Comparison of ENCODE assay signal across 28 cellular contexts in the genomic region with DNA sequence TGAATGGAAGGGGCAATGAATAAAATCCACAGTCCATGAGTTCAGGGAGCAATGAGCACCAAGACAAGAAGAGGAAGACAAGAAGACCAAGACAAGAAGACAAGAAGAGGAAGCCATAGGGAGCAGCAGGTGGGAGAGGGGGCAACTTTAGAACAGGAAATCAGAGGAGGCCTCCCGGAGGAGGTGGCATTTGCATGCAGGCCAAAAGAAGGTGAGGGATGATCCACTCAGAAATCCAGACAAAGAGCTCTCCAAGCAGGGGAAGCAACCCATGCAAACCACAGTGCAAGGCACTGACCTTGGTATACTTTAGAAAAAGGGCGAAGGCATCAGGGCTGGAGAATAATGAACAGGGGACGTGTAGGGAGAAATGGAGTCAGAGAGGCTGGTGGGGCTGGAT. TPM values are rescaled to one million over a fixed set of nuclear protein-coding genes. Genes with fewer than 3 reads are reported as not detected.
DNase-seq lines count a peak whose midpoint lies in the region; ATAC-seq, FAIRE-seq and TF ChIP-seq lines count a peak whose summit lies in the region.
"Had no signal": no experiment of that assay in that cellular context is flagged by ENCODE, and none has a peak within 500 bp of the region (broad histone marks: within the 10 kb centered on the region; RNA-seq: fewer than 3 reads in every experiment).

No MANE protein-coding gene starts in this region.

- DNase-seq in SIG-M5 treated with dmso at 0.1 percent for 504 hours (lab: John Stamatoyannopoulos, UW; ENCODE audit: unreplicated experiment) (peak; percentile 6), SIG-M5 (lab: John Stamatoyannopoulos, UW) (no peak), K562 (ENCODE audit: extremely low read depth in 1 of 4, low spot score in 3 of 4) (no peak), naive B cell (no peak), UCSD-AML1 (lab: John Stamatoyannopoulos, UW; ENCODE audit: unreplicated experiment) (no peak), T-helper 2 cell (no peak)
- DNase-seq: 8988T; CD4-positive, CD25-positive, alpha-beta regulatory T cell; DMS153; DND-41; GOT3; HCEC 1CT; Karpas-422; NCI-H1092; NCI-H1417 treated with DMSO at 0.1 percent for 48 hours; NCI-H1694 treated with DMSO at 0.1 percent for 48 hours; NCI-H2081 treated with DMSO at 0.1 percent for 48 hours; NCI-H2171; NCI-H226; NCI-H510A; NCI-H69; RPMI8226; SHP77 had no signal

- H3K36me3 Mint-ChIP-seq in naive B cell = peaks cover 0 to 13% of the 10 kb centered on the region in 2 donors
- H3K36me3 Mint-ChIP-seq: CD4-positive, CD25-positive, alpha-beta regulatory T cell had no signal

- no peaks in the 10 kb centered on the region for H3K9me3 Mint-ChIP-seq in naive B cell
- H3K9me3 Mint-ChIP-seq: CD4-positive, CD25-positive, alpha-beta regulatory T cell had no signal

- H3K4me2 ChIP-seq in K562 (ENCODE audit: insufficient read depth, low read length) = no peak overlapping the region

- BruUV-seq in K562 (replicated peaks; lab: Mats Ljungman, UMichigan) = no TSS peak

- no peak for FAIRE-seq in K562 (lab: Jason Lieb, UNC)
- FAIRE-seq: GM12892, GM19239 had no signal

- TF ChIP-seq POLR2A in K562 (conservative IDR thresholded peaks at IDR 0.05) = no peak

- no peaks in the 10 kb centered on the region for H3K27me3 Mint-ChIP-seq in naive B cell
- H3K27me3 Mint-ChIP-seq: CD4-positive, CD25-positive, alpha-beta regulatory T cell; IgD-negative memory B cell had no signal

- POLR2A ChIA-PET in K562 (lab: Yijun Ruan, JAX) = no interaction called here

- ATAC-seq in K562 (no peak), naive B cell (ENCODE audit: low read depth in 2 of 2) (no peak), GM19397 (IDR thresholded peaks at IDR 0.05; ENCODE audit: unreplicated experiment) (no peak)

- H3K4me3 Mint-ChIP-seq in naive B cell = no peak overlapping the region
- H3K4me3 Mint-ChIP-seq: CD4-positive, CD25-positive, alpha-beta regulatory T cell had no signal

- no peak for TF ChIP-seq RAD21 in K562 (CRISPR knock-in tag; conservative IDR thresholded peaks at IDR 0.05 in 1 of 2, IDR thresholded peaks at IDR 0.05 in 1 of 2)

- peak overlapping the region in 5 of 6 donors; percentile 6 to 81 (median 39) for H3K27ac Mint-ChIP-seq in naive B cell
- H3K27ac Mint-ChIP-seq: IgD-negative memory B cell had no signal

- 0 out of 4 replicates have a peak overlapping the region, but pooled peaks of 1 of the 2 experiments have one; percentile 31 for H3K9ac ChIP-seq in K562 (ENCODE audit: insufficient read depth in 1 of 2, low read depth in 2 of 2, low read length in 2 of 2)

- TF ChIP-seq EP300 in K562 (IDR thresholded peaks at IDR 0.05; ENCODE audit: low read length) = no peak

- no peak overlapping the region for H2AFZ ChIP-seq in K562 (ENCODE audit: low read depth, low read length)

- H3K36me3 ChIP-seq in K562 (ENCODE audit: control insufficient read depth, insufficient read depth, low read length) = peaks cover 87% of the 10 kb centered on the region; the same call in 2 of the 3 replicates

- H3K27me3 ChIP-seq in K562 (ENCODE audit: control insufficient read depth in 2 of 2, insufficient read depth in 2 of 2, low read length in 2 of 2) = no peaks in the 10 kb centered on the region; a peak in 1 of 5 replicates

- TF ChIP-seq CTCF in K562 (IDR thresholded peaks at IDR 0.05 in 2 of 3, conservative IDR thresholded peaks at IDR 0.05 in 1 of 3; ENCODE audit: insufficient read depth in 2 of 3, low read depth in 1 of 3, low read length in 3 of 3) = no peak

- intact Hi-C loops in K562 (cut with micrococcal nuclease) = no loop called here

- no peak overlapping the region; the same call in 2 of the 3 replicates for H3K27ac ChIP-seq in K562 (ENCODE audit: extremely low read depth, low read depth, low read length)
- H3K27ac ChIP-seq: SK-N-MC had no signal

- H3K9me3 ChIP-seq in K562 (replicated peaks; ENCODE audit: control insufficient read depth, insufficient read depth, low read depth, low read length) = no peaks in the 10 kb centered on the region

- in situ Hi-C loops in K562 (cut with MboI) = no loop called here

- no peak overlapping the region for H3K4me3 ChIP-seq in K562
- H3K4me3 ChIP-seq: SK-N-MC had no signal

- H3K4me1 Mint-ChIP-seq in naive B cell = peaks cover 0 to 5% (median 3%) of the 10 kb centered on the region in 3 donors
- H3K4me1 Mint-ChIP-seq: CD4-positive, CD25-positive, alpha-beta regulatory T cell had no signal

- H4K20me1 ChIP-seq in K562 (replicated peaks; ENCODE audit: control insufficient read depth, insufficient read depth, low read length) = peaks cover 7% of the 10 kb centered on the region; the same call in 1 of the 2 replicates

- 90% methylated on average over 3 of the region's 3 CpGs for WGBS in K562 (ENCODE audit: insufficient coverage, low coverage, missing lambda C conversion rate)

- H3K4me1 ChIP-seq in K562 (replicated peaks in 1 of 2; ENCODE audit: control insufficient read depth in 2 of 2, insufficient read depth in 2 of 2, low read length in 2 of 2) = peaks cover 8 to 27% of the 10 kb centered on the region in 2 experiments; a peak in 4 of 5 replicates

- CTCF ChIA-PET in K562 (lab: Yijun Ruan, JAX; ENCODE audit: low intra/inter-chr PET ratio) = interaction anchor here (0.6 kb wide), 1 partner anchor 381 kb away, joined by 3 read pairs; the partner anchor contains the start of gene TMEM132B

- peaks cover 4% of the 10 kb centered on the region for H3K9me1 ChIP-seq in K562 (ENCODE audit: control insufficient read depth, insufficient read depth, low read length)

- H3K79me2 ChIP-seq in K562 (ENCODE audit: control insufficient read depth, insufficient read depth, low read length) = peaks cover 5% of the 10 kb centered on the region; the same call in 1 of the 3 replicates

TF ChIP-seq in K562, 482 proteins besides CTCF, POLR2A, EP300 and RAD21:
- peak; percentile 94 for TF ChIP-seq ZFP36 (IDR thresholded peaks at IDR 0.05; ENCODE audit: low read depth, low read length, partially characterized antibody)
- peak; percentile 62; the same call in 1 of the 2 replicates for TF ChIP-seq BCOR (IDR thresholded peaks at IDR 0.05)
- no peak for TF ChIP-seq DMBX1 (CRISPR knock-in tag; IDR thresholded peaks at IDR 0.05; ENCODE audit: borderline replicate concordance)
- TF ChIP-seq TEAD4 (IDR thresholded peaks at IDR 0.05; ENCODE audit: low read length) = no peak
- no peak for TF ChIP-seq TEAD4 (CRISPR knock-in tag; IDR thresholded peaks at IDR 0.05; ENCODE audit: borderline replicate concordance)
- TF ChIP-seq ZMIZ1 (IDR thresholded peaks at IDR 0.05; ENCODE audit: low read depth in 2 of 2, low read length in 2 of 2) = no peak
- no peak for TF ChIP-seq PTRF (tag; IDR thresholded peaks at IDR 0.05)
- TF ChIP-seq RBM25 (IDR thresholded peaks at IDR 0.05; ENCODE audit: low read depth, low read length, severe bottlenecking) = peak; percentile 57
- 0 out of 2 replicates have a peak, but pooled peaks have one; percentile 17 for TF ChIP-seq SMARCA5 (IDR thresholded peaks at IDR 0.05)
- no peak for TF ChIP-seq TCF15 (CRISPR knock-in tag; IDR thresholded peaks at IDR 0.05)

RNA-seq across cellular contexts. Expression of gene SCARB1, which starts 58.6 kb away (rescaled TPM):
- total RNA-seq in K562 (2011; cell fraction: chromatin; rRNA removed; ENCODE audit: low replicate concordance) = 238 and 543 TPM in 2 replicates
- 351 and 425 TPM in 2 replicates for total RNA-seq in K562 (2011; cell fraction: nucleolus; rRNA removed)
- total RNA-seq in K562 (2011; cell fraction: nucleoplasm; rRNA removed) = 354 and 357 TPM in 2 replicates
- total RNA-seq in K562 (2014; rRNA removed) (52.8 and 83.0 TPM in 2 replicates), K562 (2014; rRNA removed; fragmentation: Illumina TruSeq; extraction: Trizol) (30.9 and 38.4 TPM in 2 replicates), K562 (2015; rRNA removed; fragmentation: Illumina TruSeq; extraction: Trizol) (36.0 and 38.7 TPM in 2 replicates), K562 (2021) (148 and 157 TPM in 2 replicates)
- polyA plus RNA-seq in K562 (2011; rRNA removed) (81.9 and 168 TPM in 2 replicates), K562 (2014; fragmentation: Illumina TruSeq; extraction: Trizol) (143 and 152 TPM in 2 replicates), K562 (2014; fragmentation: Nextera tagmentation; extraction: Ambion mirVana) (1 to 10 TPM in 1 of 2 experiments, under 1 TPM in 1; 0.56 to 4.7 TPM), K562 (2014; rRNA removed) (79.2 and 92.6 TPM in 2 replicates), naive B cell (ENCODE audit: low read depth in 6 of 6) (10 to 100 TPM in 4 of 6 donors, 1 to 10 TPM in 2; 4.1 to 20.8 (median 12.1) TPM)
- polyA plus RNA-seq in K562 (2011; cell fraction: cytosol; rRNA removed) = 161 and 163 TPM in 2 replicates
- 435 and 491 TPM in 2 replicates for polyA plus RNA-seq in K562 (2011; cell fraction: nucleus; rRNA removed)
- polyA plus RNA-seq in K562 (2012) = 87.6 and 124 TPM in 2 replicates
- polyA minus RNA-seq in K562 (2011; rRNA and poly(A)+ RNA removed) = 83.0 and 106 TPM in 2 replicates
- 90.2 and 100 TPM in 2 replicates for polyA minus RNA-seq in K562 (2011; cell fraction: cytosol; rRNA and poly(A)+ RNA removed)
- 82.3 and 143 TPM in 2 replicates for polyA minus RNA-seq in K562 (2011; cell fraction: nucleus; rRNA and poly(A)+ RNA removed)
